In the genomic region with DNA sequence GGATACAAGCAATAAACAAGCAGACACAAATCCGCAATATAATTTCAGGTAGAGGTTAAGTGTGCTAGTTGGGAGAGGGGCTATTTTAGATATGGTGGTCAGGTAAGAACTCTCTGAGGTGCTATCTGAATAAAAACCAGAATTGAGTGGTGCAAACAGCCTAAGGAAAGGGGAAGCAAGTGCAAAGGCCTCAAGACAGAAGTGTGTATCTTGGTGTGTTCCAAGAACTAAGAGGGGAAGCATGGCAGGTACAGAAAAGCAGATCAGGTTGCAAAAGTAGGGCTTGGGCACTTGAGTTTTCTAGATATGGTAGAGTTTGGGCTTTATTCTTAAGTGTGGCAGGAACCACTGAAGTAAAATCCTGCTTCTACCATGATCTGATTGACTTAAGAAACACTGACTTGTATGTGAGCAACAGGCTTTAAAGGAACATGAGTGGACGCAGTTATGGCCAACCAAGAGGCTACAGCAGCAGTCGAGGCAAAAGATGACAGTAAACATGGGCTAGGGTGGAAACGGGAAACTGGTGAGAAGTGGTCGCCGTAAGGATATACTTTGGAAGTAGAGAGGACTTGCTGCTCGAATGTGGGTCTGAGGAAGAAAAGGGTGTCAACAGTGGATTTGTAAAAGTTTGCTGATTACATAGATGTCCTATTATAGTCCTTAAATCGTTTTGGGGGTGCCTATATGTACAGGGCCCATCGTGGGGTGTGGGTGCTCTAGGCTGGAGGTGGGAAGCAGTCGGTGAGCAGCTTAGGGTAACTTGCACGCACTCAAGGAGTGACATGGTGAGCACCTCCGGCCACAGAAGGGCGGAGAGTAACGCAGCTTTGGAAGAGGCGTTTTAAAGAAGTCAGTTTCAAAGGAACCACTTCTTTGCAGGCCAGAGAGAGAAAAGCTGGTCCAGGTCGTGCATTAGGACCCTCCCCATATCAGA, we compare ENCODE assay signal across 1 cellular context.
TF ChIP-seq lines count a peak whose summit lies in the region.

No MANE protein-coding gene starts in this region.

TF ChIP-seq in HepG2, 621 proteins besides CTCF, POLR2A, EP300 and RAD21 (continued from another document):
- TF ChIP-seq, protein P1, sequence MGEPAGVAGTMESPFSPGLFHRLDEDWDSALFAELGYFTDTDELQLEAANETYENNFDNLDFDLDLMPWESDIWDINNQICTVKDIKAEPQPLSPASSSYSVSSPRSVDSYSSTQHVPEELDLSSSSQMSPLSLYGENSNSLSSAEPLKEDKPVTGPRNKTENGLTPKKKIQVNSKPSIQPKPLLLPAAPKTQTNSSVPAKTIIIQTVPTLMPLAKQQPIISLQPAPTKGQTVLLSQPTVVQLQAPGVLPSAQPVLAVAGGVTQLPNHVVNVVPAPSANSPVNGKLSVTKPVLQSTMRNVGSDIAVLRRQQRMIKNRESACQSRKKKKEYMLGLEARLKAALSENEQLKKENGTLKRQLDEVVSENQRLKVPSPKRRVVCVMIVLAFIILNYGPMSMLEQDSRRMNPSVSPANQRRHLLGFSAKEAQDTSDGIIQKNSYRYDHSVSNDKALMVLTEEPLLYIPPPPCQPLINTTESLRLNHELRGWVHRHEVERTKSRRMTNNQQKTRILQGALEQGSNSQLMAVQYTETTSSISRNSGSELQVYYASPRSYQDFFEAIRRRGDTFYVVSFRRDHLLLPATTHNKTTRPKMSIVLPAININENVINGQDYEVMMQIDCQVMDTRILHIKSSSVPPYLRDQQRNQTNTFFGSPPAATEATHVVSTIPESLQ (CRISPR knock-in tag; conservative IDR thresholded peaks at IDR 0.05) = no peak
- TF ChIP-seq ZNF446 (CRISPR knock-in tag; IDR thresholded peaks at IDR 0.05) = 0 out of 2 replicates have a peak, but pooled peaks have one; percentile 29
- 0 out of 2 replicates have a peak, but pooled peaks have one; percentile 11 for TF ChIP-seq ZNF34 (CRISPR knock-in tag; IDR thresholded peaks at IDR 0.05; ENCODE audit: borderline replicate concordance)
- TF ChIP-seq, protein P2, sequence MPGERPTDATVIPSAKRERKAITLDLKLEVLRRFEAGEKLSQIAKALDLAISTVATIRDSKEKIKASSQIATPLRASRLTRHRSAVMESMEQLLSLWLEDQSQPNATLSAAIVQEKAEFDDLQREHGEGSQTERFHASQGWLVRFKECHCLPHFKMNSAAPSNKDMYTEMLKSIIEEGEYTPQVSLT (CRISPR knock-in tag; IDR thresholded peaks at IDR 0.05; ENCODE audit: borderline replicate concordance, low read depth) = no peak
- peak; percentile 53; the same call in 1 of the 2 replicates for TF ChIP-seq KAT7 (CRISPR knock-in tag; IDR thresholded peaks at IDR 0.05; ENCODE audit: borderline replicate concordance)
- no peak for TF ChIP-seq YY1 (IDR thresholded peaks at IDR 0.05; ENCODE audit: insufficient read depth, insufficient replicate concordance, low read depth, low read length)
- no peak for TF ChIP-seq NCOA1 (CRISPR knock-in tag; IDR thresholded peaks at IDR 0.05)
- TF ChIP-seq ZNF792 (CRISPR knock-in tag; IDR thresholded peaks at IDR 0.05) = no peak
- 0 out of 2 replicates have a peak, but pooled peaks have one; percentile 48 for TF ChIP-seq ZNF234 (CRISPR knock-in tag; conservative IDR thresholded peaks at IDR 0.05)
- TF ChIP-seq ZNF460 (CRISPR knock-in tag; IDR thresholded peaks at IDR 0.05; ENCODE audit: borderline replicate concordance) = no peak
- TF ChIP-seq BRD4 (CRISPR knock-in tag; IDR thresholded peaks at IDR 0.05) = no peak
- TF ChIP-seq, protein P3, sequence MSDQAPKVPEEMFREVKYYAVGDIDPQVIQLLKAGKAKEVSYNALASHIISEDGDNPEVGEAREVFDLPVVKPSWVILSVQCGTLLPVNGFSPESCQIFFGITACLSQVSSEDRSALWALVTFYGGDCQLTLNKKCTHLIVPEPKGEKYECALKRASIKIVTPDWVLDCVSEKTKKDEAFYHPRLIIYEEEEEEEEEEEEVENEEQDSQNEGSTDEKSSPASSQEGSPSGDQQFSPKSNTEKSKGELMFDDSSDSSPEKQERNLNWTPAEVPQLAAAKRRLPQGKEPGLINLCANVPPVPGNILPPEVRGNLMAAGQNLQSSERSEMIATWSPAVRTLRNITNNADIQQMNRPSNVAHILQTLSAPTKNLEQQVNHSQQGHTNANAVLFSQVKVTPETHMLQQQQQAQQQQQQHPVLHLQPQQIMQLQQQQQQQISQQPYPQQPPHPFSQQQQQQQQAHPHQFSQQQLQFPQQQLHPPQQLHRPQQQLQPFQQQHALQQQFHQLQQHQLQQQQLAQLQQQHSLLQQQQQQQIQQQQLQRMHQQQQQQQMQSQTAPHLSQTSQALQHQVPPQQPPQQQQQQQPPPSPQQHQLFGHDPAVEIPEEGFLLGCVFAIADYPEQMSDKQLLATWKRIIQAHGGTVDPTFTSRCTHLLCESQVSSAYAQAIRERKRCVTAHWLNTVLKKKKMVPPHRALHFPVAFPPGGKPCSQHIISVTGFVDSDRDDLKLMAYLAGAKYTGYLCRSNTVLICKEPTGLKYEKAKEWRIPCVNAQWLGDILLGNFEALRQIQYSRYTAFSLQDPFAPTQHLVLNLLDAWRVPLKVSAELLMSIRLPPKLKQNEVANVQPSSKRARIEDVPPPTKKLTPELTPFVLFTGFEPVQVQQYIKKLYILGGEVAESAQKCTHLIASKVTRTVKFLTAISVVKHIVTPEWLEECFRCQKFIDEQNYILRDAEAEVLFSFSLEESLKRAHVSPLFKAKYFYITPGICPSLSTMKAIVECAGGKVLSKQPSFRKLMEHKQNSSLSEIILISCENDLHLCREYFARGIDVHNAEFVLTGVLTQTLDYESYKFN (CRISPR knock-in tag; conservative IDR thresholded peaks at IDR 0.05) = no peak
- TF ChIP-seq CAMTA2 (CRISPR knock-in tag; IDR thresholded peaks at IDR 0.05; ENCODE audit: borderline replicate concordance) = no peak
- TF ChIP-seq EED (CRISPR knock-in tag; IDR thresholded peaks at IDR 0.05) = peak; percentile 9; the same call in 1 of the 2 replicates
- TF ChIP-seq, protein P4, sequence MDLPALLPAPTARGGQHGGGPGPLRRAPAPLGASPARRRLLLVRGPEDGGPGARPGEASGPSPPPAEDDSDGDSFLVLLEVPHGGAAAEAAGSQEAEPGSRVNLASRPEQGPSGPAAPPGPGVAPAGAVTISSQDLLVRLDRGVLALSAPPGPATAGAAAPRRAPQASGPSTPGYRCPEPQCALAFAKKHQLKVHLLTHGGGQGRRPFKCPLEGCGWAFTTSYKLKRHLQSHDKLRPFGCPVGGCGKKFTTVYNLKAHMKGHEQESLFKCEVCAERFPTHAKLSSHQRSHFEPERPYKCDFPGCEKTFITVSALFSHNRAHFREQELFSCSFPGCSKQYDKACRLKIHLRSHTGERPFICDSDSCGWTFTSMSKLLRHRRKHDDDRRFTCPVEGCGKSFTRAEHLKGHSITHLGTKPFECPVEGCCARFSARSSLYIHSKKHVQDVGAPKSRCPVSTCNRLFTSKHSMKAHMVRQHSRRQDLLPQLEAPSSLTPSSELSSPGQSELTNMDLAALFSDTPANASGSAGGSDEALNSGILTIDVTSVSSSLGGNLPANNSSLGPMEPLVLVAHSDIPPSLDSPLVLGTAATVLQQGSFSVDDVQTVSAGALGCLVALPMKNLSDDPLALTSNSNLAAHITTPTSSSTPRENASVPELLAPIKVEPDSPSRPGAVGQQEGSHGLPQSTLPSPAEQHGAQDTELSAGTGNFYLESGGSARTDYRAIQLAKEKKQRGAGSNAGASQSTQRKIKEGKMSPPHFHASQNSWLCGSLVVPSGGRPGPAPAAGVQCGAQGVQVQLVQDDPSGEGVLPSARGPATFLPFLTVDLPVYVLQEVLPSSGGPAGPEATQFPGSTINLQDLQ (CRISPR knock-in tag; IDR thresholded peaks at IDR 0.05) = 0 out of 2 replicates have a peak, but pooled peaks have one; percentile 37
- TF ChIP-seq ZNF563 (CRISPR knock-in tag; IDR thresholded peaks at IDR 0.05) = peak; percentile 41; the same call in 1 of the 2 replicates
- TF ChIP-seq, protein P5, sequence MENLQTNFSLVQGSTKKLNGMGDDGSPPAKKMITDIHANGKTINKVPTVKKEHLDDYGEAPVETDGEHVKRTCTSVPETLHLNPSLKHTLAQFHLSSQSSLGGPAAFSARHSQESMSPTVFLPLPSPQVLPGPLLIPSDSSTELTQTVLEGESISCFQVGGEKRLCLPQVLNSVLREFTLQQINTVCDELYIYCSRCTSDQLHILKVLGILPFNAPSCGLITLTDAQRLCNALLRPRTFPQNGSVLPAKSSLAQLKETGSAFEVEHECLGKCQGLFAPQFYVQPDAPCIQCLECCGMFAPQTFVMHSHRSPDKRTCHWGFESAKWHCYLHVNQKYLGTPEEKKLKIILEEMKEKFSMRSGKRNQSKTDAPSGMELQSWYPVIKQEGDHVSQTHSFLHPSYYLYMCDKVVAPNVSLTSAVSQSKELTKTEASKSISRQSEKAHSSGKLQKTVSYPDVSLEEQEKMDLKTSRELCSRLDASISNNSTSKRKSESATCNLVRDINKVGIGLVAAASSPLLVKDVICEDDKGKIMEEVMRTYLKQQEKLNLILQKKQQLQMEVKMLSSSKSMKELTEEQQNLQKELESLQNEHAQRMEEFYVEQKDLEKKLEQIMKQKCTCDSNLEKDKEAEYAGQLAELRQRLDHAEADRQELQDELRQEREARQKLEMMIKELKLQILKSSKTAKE (CRISPR knock-in tag; IDR thresholded peaks at IDR 0.05; ENCODE audit: borderline replicate concordance) = no peak
